ENCODE assay signal across 8 cellular contexts in genomic region chr11:35083181-35084061, GRCh38. TPM values are rescaled to one million over a fixed set of nuclear protein-coding genes. Genes with fewer than 3 reads are reported as not detected.
A peak's percentile ranks its signal among the peaks of the same experiment; 100 is the strongest.
DNase-seq lines count a peak whose midpoint lies in the region; ATAC-seq, FAIRE-seq and TF ChIP-seq lines count a peak whose summit lies in the region.

No MANE protein-coding gene starts in this region.

- ATAC-seq in A549 (peak; percentile 68 to 70), GM19043 (IDR thresholded peaks at IDR 0.05; ENCODE audit: low read depth, unreplicated experiment) (peak; percentile 53), HG03196 (IDR thresholded peaks at IDR 0.05; ENCODE audit: unreplicated experiment) (peak; percentile 57)

- DNase-seq in A549 (ENCODE audit: low read depth in 1 of 2, low spot score in 1 of 2) (peak; percentile 77 to 80), SW 1271 (lab: John Stamatoyannopoulos, UW) (peak; percentile 92 to 96), anterior cingulate cortex (lab: John Stamatoyannopoulos, UW) (peak in 41 of 58 donors; percentile 2 to 64 (median 22)), iPS-NIHi7 (ENCODE audit: extremely low spot score) (peak; percentile 53), BE2C (no peak)
- DNase-seq in stimulated activated CD4-positive, alpha-beta T cell treated with anti-CD3 and anti-CD28 coated beads, Interleukin-2, amount 100 ng/mL, for 4 hours (ENCODE audit: low read depth), result peak; percentile 38

- H3K36me3 ChIP-seq in BE2C, result no peaks in the 10 kb centered on the region

- peak overlapping the region; percentile 70 for H3K4me2 ChIP-seq in A549

- no peaks in the 10 kb centered on the region for H3K27me3 ChIP-seq in BE2C

- POLR2A ChIA-PET in A549 (lab: Yijun Ruan, JAX), result no interaction called here

- WGBS in A549 (ENCODE audit: missing lambda C conversion rate), result 38% methylated on average over 11 of the region's 11 CpGs

- CTCF ChIA-PET in A549 (lab: Yijun Ruan, JAX), result interaction anchor here (0.9 kb wide), 1 partner anchor 62 kb away, joined by 3 read pairs; no protein-coding TSS in a partner anchor

- H3K4me1 ChIP-seq in A549 (peaks cover 34% of the 10 kb centered on the region), BE2C (no peaks in the 10 kb centered on the region)

- H3K4me3 ChIP-seq in A549, result no peak overlapping the region
- H3K4me3 ChIP-seq in BE2C (ENCODE audit: low read depth, low read length), result no peak overlapping the region

- TF ChIP-seq RAD21 in A549 (conservative IDR thresholded peaks at IDR 0.05 in 1 of 2, IDR thresholded peaks at IDR 0.05 in 1 of 2), result no peak; a peak in 1 of 5 replicates

- peak overlapping the region; percentile 75 to 89 for H3K27ac ChIP-seq in A549

- TF ChIP-seq POLR2A in A549 (IDR thresholded peaks at IDR 0.05; ENCODE audit: low read length), result no peak

- H3K9me3 ChIP-seq in A549, result no peaks in the 10 kb centered on the region
- no peaks in the 10 kb centered on the region for H3K9me3 ChIP-seq in BE2C

- FAIRE-seq in A549 (lab: Jason Lieb, UNC), result no peak

- no peak for TF ChIP-seq CTCF in A549 (IDR thresholded peaks at IDR 0.05)
- TF ChIP-seq CTCF in BE2C (IDR thresholded peaks at IDR 0.05; ENCODE audit: low read depth, low read length), result no peak

- no peak for TF ChIP-seq EP300 in A549 (IDR thresholded peaks at IDR 0.05)

TF ChIP-seq in A549, 52 proteins besides CTCF, POLR2A, EP300 and RAD21:
- TF ChIP-seq NFE2L2 (conservative IDR thresholded peaks at IDR 0.05; ENCODE audit: low read length) (no peak), KDM5A (IDR thresholded peaks at IDR 0.05) (no peak), NPAS2 (CRISPR knock-in tag; IDR thresholded peaks at IDR 0.05; ENCODE audit: borderline replicate concordance) (no peak), USF2 (IDR thresholded peaks at IDR 0.05) (no peak), TP53 (CRISPR knock-in tag; IDR thresholded peaks at IDR 0.05) (no peak), SMC3 (IDR thresholded peaks at IDR 0.05) (no peak), ELK1 (IDR thresholded peaks at IDR 0.05; ENCODE audit: low read depth, low read length) (no peak), GATA3 (IDR thresholded peaks at IDR 0.05; ENCODE audit: borderline replicate concordance) (peak; percentile 29; the same call in 1 of the 2 replicates), RFX5 (IDR thresholded peaks at IDR 0.05) (no peak), BHLHE40 (IDR thresholded peaks at IDR 0.05; ENCODE audit: low read depth, low read length) (no peak), FOSL2 (IDR thresholded peaks at IDR 0.05) (no peak), FOSL2 (CRISPR knock-in tag; IDR thresholded peaks at IDR 0.05) (peak; percentile 50; the same call in 1 of the 2 replicates), HOXB5 (CRISPR knock-in tag; IDR thresholded peaks at IDR 0.05) (no peak), TFCP2L1 (CRISPR knock-in tag; IDR thresholded peaks at IDR 0.05) (no peak), MAX (IDR thresholded peaks at IDR 0.05) (peak; percentile 79), HES2 (IDR thresholded peaks at IDR 0.05) (no peak), RCOR1 (IDR thresholded peaks at IDR 0.05; ENCODE audit: low read depth, low read length) (no peak), HMGXB4 (CRISPR knock-in tag; IDR thresholded peaks at IDR 0.05; ENCODE audit: borderline replicate concordance) (no peak), FOSB (CRISPR knock-in tag; IDR thresholded peaks at IDR 0.05) (no peak), JUN (IDR thresholded peaks at IDR 0.05) (no peak)

RNA-seq across cellular contexts. Expression of gene CD44, which starts 55.5 kb away (rescaled TPM):
- 309 and 350 TPM in 2 replicates for polyA plus RNA-seq in A549 (2011; rRNA removed)
- polyA plus RNA-seq in A549 (2012; cell fraction: cytosol; rRNA removed), result 153 and 218 TPM in 2 replicates
- polyA plus RNA-seq in A549 (2012; cell fraction: nucleus; rRNA removed), result 265 and 417 TPM in 2 replicates
- 545 to 587 TPM (median 585 TPM) in 3 replicates for polyA plus RNA-seq in A549 (2017; fragmentation: RNase III; extraction: RNeasy Plus Mini Kit Qiagen cat#74134 plus additional on column Dnase treatment)
- 385 and 445 TPM in 2 replicates for polyA minus RNA-seq in A549 (2011; rRNA and poly(A)+ RNA removed)
- polyA plus RNA-seq in BE2C (2012; ENCODE audit: insufficient read depth, insufficient read length, low read depth), result 24.4 TPM
